ENCODE assay signal across 14 cellular contexts in the genomic region with DNA sequence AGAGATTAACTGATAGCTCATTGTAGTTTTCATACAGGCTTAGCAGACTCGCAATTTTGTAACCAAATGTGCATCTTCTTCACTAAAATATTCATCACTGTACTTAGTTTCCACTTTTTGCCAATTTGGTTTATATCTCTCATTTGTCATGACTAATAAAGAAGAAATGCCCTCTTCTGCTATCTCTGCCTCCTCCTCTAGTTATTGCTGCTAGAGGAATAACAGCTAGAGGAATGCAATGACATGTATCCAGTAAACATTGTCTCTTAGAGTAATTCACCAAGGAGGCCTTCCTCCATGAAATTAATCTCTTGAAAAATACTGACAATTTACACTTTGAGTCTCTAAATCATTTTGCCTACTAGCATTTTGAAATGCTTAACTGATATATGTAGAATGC.
A peak's percentile ranks its signal among the peaks of the same experiment; 100 is the strongest.
DNase-seq lines count a peak whose midpoint lies in the region; ATAC-seq and TF ChIP-seq lines count a peak whose summit lies in the region.
"Had no signal": no experiment of that assay in that cellular context is flagged by ENCODE, and none has a peak within 500 bp of the region (broad histone marks: within the 10 kb centered on the region; RNA-seq: fewer than 3 reads in every experiment).

No MANE protein-coding gene starts in this region.

- H3K4me2 ChIP-seq in smooth muscle cell, result peak overlapping the region; percentile 10

- H3K79me2 ChIP-seq in smooth muscle cell (ENCODE audit: low read depth), result no peaks in the 10 kb centered on the region

- peaks cover 8% of the 10 kb centered on the region for H3K27me3 ChIP-seq in smooth muscle cell (ENCODE audit: low read depth)

- H3F3A ChIP-seq in smooth muscle cell (ENCODE audit: low read depth), result no peaks in the 10 kb centered on the region

- H3K4me3 ChIP-seq in smooth muscle cell, result no peak overlapping the region

- H2AFZ ChIP-seq in smooth muscle cell (ENCODE audit: low read depth), result no peak overlapping the region

- no peak overlapping the region for H3K27ac ChIP-seq in smooth muscle cell (ENCODE audit: low read depth)
- H3K27ac ChIP-seq: C4-2B had no signal

- H4K20me1 ChIP-seq in smooth muscle cell (ENCODE audit: low read depth), result no peaks in the 10 kb centered on the region

- H3K4me1 ChIP-seq in smooth muscle cell (ENCODE audit: low read depth), result peaks cover 6% of the 10 kb centered on the region

- no peak for ATAC-seq in HG02588 (IDR thresholded peaks at IDR 0.05; ENCODE audit: unreplicated experiment)

- H3K9ac ChIP-seq in smooth muscle cell (ENCODE audit: low read depth), result no peak overlapping the region

- H3K36me3 ChIP-seq in smooth muscle cell (ENCODE audit: low read depth), result no peaks in the 10 kb centered on the region

- no peak for TF ChIP-seq CTCF in smooth muscle cell (IDR thresholded peaks at IDR 0.05; ENCODE audit: borderline replicate concordance, insufficient read depth, poor library complexity, severe bottlenecking)
- TF ChIP-seq CTCF in GM10266 (IDR thresholded peaks at IDR 0.05; ENCODE audit: control insufficient read depth, insufficient read depth, low read depth, missing control alignments), result no peak

- no peaks in the 10 kb centered on the region for H3K9me3 ChIP-seq in smooth muscle cell (replicated peaks; ENCODE audit: low read depth)

- DNase-seq in EH (ENCODE audit: low read depth), result peak; percentile 73
- DNase-seq in NCI-H226, result peak; percentile 60
- peak; percentile 19 for DNase-seq in fibroblast of gingiva (ENCODE audit: low read depth)
- DNase-seq in smooth muscle cell (lab: John Stamatoyannopoulos, UW; ENCODE audit: unreplicated experiment), result no peak
- DNase-seq in A172 (ENCODE audit: low spot score), result no peak
- no peak for DNase-seq in GM10266 (ENCODE audit: extremely low spot score)
- DNase-seq: DMS153, KG1, NCI-H1105, NCI-H187, NCI-H510A, NCI-H82 had no signal

- 0% methylated on average over 1 of the region's 1 CpG for WGBS in smooth muscle cell (ENCODE audit: low lambda C conversion rate)

Comparison
In these comparisons a context has a peak if more than half of its experiments do, and no peak if none do; other contexts are left out.
1. DNase-seq: peak in EH (single experiment), NCI-H226 (single experiment) and fibroblast of gingiva (single experiment); none in smooth muscle cell (single experiment), A172 (single experiment) and GM10266 (single experiment).